ENCODE assay signal across 1 cellular context in the genomic region with DNA sequence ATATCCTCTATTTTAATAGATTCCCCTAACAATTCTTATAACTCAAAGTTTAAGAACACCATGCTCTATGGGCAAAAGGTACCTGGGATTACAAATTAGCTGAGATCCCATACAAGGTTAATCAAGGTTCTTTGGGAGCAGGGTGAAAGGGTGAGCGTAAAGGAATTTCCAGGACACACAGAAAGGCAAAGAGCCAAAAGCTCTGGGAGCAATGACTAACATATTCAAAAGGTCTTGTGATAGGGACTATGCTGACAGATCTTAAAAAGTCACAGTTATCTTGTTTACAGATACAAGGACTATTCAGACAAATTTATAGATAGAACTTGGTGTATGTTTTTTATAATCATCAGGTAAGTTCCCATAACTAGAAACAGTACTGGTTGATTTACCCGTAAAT.
TF ChIP-seq lines count a peak whose summit lies in the region.

No MANE protein-coding gene starts in this region.

TF ChIP-seq in SK-N-SH treated with all-trans-retinoic acid at 6 μM for 48 hours, 23 proteins besides CTCF, POLR2A, EP300 and RAD21 (continued from another document):
- TF ChIP-seq, protein P1, sequence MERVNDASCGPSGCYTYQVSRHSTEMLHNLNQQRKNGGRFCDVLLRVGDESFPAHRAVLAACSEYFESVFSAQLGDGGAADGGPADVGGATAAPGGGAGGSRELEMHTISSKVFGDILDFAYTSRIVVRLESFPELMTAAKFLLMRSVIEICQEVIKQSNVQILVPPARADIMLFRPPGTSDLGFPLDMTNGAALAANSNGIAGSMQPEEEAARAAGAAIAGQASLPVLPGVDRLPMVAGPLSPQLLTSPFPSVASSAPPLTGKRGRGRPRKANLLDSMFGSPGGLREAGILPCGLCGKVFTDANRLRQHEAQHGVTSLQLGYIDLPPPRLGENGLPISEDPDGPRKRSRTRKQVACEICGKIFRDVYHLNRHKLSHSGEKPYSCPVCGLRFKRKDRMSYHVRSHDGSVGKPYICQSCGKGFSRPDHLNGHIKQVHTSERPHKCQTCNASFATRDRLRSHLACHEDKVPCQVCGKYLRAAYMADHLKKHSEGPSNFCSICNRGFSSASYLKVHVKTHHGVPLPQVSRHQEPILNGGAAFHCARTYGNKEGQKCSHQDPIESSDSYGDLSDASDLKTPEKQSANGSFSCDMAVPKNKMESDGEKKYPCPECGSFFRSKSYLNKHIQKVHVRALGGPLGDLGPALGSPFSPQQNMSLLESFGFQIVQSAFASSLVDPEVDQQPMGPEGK (CRISPR knock-in tag; IDR thresholded peaks at IDR 0.05; ENCODE audit: borderline replicate concordance): no peak
- no peak for TF ChIP-seq RARB (CRISPR knock-in tag; IDR thresholded peaks at IDR 0.05)
- no peak for TF ChIP-seq ZNF8 (CRISPR knock-in tag; IDR thresholded peaks at IDR 0.05)
- TF ChIP-seq TCF4 (CRISPR knock-in tag; IDR thresholded peaks at IDR 0.05; ENCODE audit: borderline replicate concordance): no peak
